In genomic region chr4:184470785-184471110, GRCh38 we compare ENCODE assay signal across 20 cellular contexts. TPM values are rescaled to one million over a fixed set of nuclear protein-coding genes. Genes with fewer than 3 reads are reported as not detected.
DNase-seq lines count a peak whose midpoint lies in the region; ATAC-seq, FAIRE-seq and TF ChIP-seq lines count a peak whose summit lies in the region.
"Had no signal": no experiment of that assay in that cellular context is flagged by ENCODE, and none has a peak within 500 bp of the region (broad histone marks: within the 10 kb centered on the region; RNA-seq: fewer than 3 reads in every experiment).

No MANE protein-coding gene starts in this region.

- no peak for FAIRE-seq in small intestine (lab: Jason Lieb, UNC)

- H3K4me3 ChIP-seq in small intestine (ENCODE audit: low read depth in 1 of 2, low read length in 2 of 2) (no peak overlapping the region), left lung (no peak overlapping the region)
- H3K4me3 ChIP-seq: colonic mucosa had no signal

- H3K27me3 Mint-ChIP-seq in stimulated activated naive CD8-positive, alpha-beta T cell treated with anti-CD3 and anti-CD28 coated beads, Interleukin-15, Interleukin-2, amounts not matched to agents 100 ng/mL and 50 ng/mL, for 24 hours, result no peaks in the 10 kb centered on the region
- H3K27me3 Mint-ChIP-seq in stimulated activated naive CD8-positive, alpha-beta T cell treated with anti-CD3 and anti-CD28 coated beads, Interleukin-15, amount 100 ng/mL, for 72 hours, result no peaks in the 10 kb centered on the region
- H3K27me3 Mint-ChIP-seq in immature natural killer cell (ENCODE audit: low read depth in 3 of 3), result peaks cover 8 to 27% (median 15%) of the 10 kb centered on the region in 3 donors
- H3K27me3 Mint-ChIP-seq: activated CD8-positive, alpha-beta memory T cell treated with anti-CD3 and anti-CD28 coated beads, Interleukin-2, amount 10 ng/mL, durations not matched to agents 7 days and 5 days had no signal

- CTCF ChIA-PET in RWPE1 (lab: Yijun Ruan, JAX), result no interaction called here

- no peaks in the 10 kb centered on the region for H3K27me3 ChIP-seq in small intestine (ENCODE audit: control insufficient read depth in 2 of 2, insufficient read depth in 2 of 2, low read length in 2 of 2)
- no peaks in the 10 kb centered on the region for H3K27me3 ChIP-seq in left lung
- H3K27me3 ChIP-seq: colonic mucosa had no signal

- H3K4me1 ChIP-seq in small intestine (ENCODE audit: control insufficient read depth in 2 of 2, insufficient read depth in 1 of 2, low read depth in 1 of 2, low read length in 1 of 2) (peaks cover 4 to 17% of the 10 kb centered on the region in 2 donors), left lung (peaks cover 6 to 45% of the 10 kb centered on the region in 2 donors)
- H3K4me1 ChIP-seq: colonic mucosa had no signal

- intact Hi-C loops in left lung (cut with DNase I), result loop anchor here in 1 of 2 donors (10.0 kb wide), 1 partner anchor 64 kb away; no protein-coding TSS in a partner anchor

- peak overlapping the region; percentile 10 for H3K4me3 Mint-ChIP-seq in stimulated activated naive CD8-positive, alpha-beta T cell treated with anti-CD3 and anti-CD28 coated beads, Interleukin-15, Interleukin-2, amounts not matched to agents 100 ng/mL and 50 ng/mL, for 24 hours
- H3K4me3 Mint-ChIP-seq in stimulated activated naive CD8-positive, alpha-beta T cell treated with anti-CD3 and anti-CD28 coated beads, Interleukin-15, amount 100 ng/mL, for 72 hours, result no peak overlapping the region
- no peak overlapping the region for H3K4me3 Mint-ChIP-seq in immature natural killer cell

- H3K36me3 ChIP-seq in small intestine (ENCODE audit: control insufficient read depth in 2 of 2, insufficient read depth in 2 of 2, low read length in 2 of 2), result no peaks in the 10 kb centered on the region
- peaks cover 0 to 11% of the 10 kb centered on the region in 2 donors for H3K36me3 ChIP-seq in left lung
- H3K36me3 ChIP-seq: colonic mucosa had no signal

- no peak for ATAC-seq in stimulated activated naive CD8-positive, alpha-beta T cell treated with anti-CD3 and anti-CD28 coated beads, Interleukin-15, amount 100 ng/mL, for 72 hours
- no peak for ATAC-seq in left lung
- ATAC-seq: activated CD8-positive, alpha-beta memory T cell treated with anti-CD3 and anti-CD28 coated beads, Interleukin-2, amount 10 ng/mL, durations not matched to agents 7 days and 5 days had no signal

- TF ChIP-seq CTCF in VCaP (conservative IDR thresholded peaks at IDR 0.05) (no peak), RWPE1 (conservative IDR thresholded peaks at IDR 0.05; ENCODE audit: low read depth) (no peak), left lung (IDR thresholded peaks at IDR 0.05) (no peak)

- peaks cover 23% of the 10 kb centered on the region for H3K36me3 Mint-ChIP-seq in stimulated activated naive CD8-positive, alpha-beta T cell treated with anti-CD3 and anti-CD28 coated beads, Interleukin-15, Interleukin-2, amounts not matched to agents 100 ng/mL and 50 ng/mL, for 24 hours (ENCODE audit: low read depth)
- no peaks in the 10 kb centered on the region for H3K36me3 Mint-ChIP-seq in immature natural killer cell

- H3K9me3 ChIP-seq in small intestine (ENCODE audit: control insufficient read depth, low read depth) (no peaks in the 10 kb centered on the region), left lung (no peaks in the 10 kb centered on the region)
- H3K9me3 ChIP-seq: colonic mucosa had no signal

- peak overlapping the region; percentile 33 for H3K27ac Mint-ChIP-seq in stimulated activated naive CD8-positive, alpha-beta T cell treated with anti-CD3 and anti-CD28 coated beads, Interleukin-15, Interleukin-2, amounts not matched to agents 100 ng/mL and 50 ng/mL, for 24 hours
- H3K27ac Mint-ChIP-seq in stimulated activated naive CD8-positive, alpha-beta T cell treated with anti-CD3 and anti-CD28 coated beads, Interleukin-15, amount 100 ng/mL, for 72 hours, result peak overlapping the region in 1 of 2 donors; percentile 94
- H3K27ac Mint-ChIP-seq in immature natural killer cell, result peak overlapping the region in 4 of 6 donors; percentile 35 to 97 (median 76)
- H3K27ac Mint-ChIP-seq: activated CD8-positive, alpha-beta memory T cell treated with anti-CD3 and anti-CD28 coated beads, Interleukin-2, amount 10 ng/mL, durations not matched to agents 7 days and 5 days; T-helper 2 cell treated with Interferon-gamma antibody and Interleukin-4, amounts not matched to agents 5 μg/mL and 100 μg/mL, for 36 hours had no signal

- H3K27ac ChIP-seq in VCaP (peak overlapping the region; percentile 96), small intestine (ENCODE audit: low read depth in 1 of 2, low read length in 1 of 2) (no peak overlapping the region), RWPE1 (no peak overlapping the region), left lung (peak overlapping the region in 1 of 2 donors; percentile 28)
- H3K27ac ChIP-seq: colonic mucosa, epithelial cell of prostate had no signal

- H3K4me1 Mint-ChIP-seq in stimulated activated naive CD8-positive, alpha-beta T cell treated with anti-CD3 and anti-CD28 coated beads, Interleukin-15, Interleukin-2, amounts not matched to agents 100 ng/mL and 50 ng/mL, for 24 hours (ENCODE audit: low read depth), result peaks cover 63% of the 10 kb centered on the region
- peaks cover 55% of the 10 kb centered on the region for H3K4me1 Mint-ChIP-seq in stimulated activated naive CD8-positive, alpha-beta T cell treated with anti-CD3 and anti-CD28 coated beads, Interleukin-15, amount 100 ng/mL, for 72 hours
- peaks cover 64 to 76% of the 10 kb centered on the region in 2 donors for H3K4me1 Mint-ChIP-seq in immature natural killer cell

- no peak for DNase-seq in stimulated activated naive CD8-positive, alpha-beta T cell treated with anti-CD3 and anti-CD28 coated beads, Interleukin-15, amount 100 ng/mL, for 72 hours
- no peak for DNase-seq in immature natural killer cell
- no peak for DNase-seq in small intestine
- no peak for DNase-seq in RWPE1 (ENCODE audit: low spot score)
- DNase-seq in iPS-NIHi11 (ENCODE audit: low spot score), result no peak
- no peak for DNase-seq in left lung
- DNase-seq: ACHN; activated CD4-positive, alpha-beta T cell treated with anti-CD3 and anti-CD28 coated beads for 1 hour; activated CD8-positive, alpha-beta memory T cell treated with anti-CD3 and anti-CD28 coated beads, Interleukin-2, amount 10 ng/mL, durations not matched to agents 7 days and 5 days; activated naive CD4-positive, alpha-beta T cell treated with Interleukin-2 at 50 U/mL for 16 hours; colonic mucosa; NCI-H1436 treated with DMSO at 0.1 percent for 48 hours; NCI-H226; NK-92 treated with Interleukin-12 subunit alpha and Interleukin-12 subunit beta, amount 100 ng/mL, for 24 hours; stimulated activated naive CD4-positive, alpha-beta T cell treated with Interleukin-2 at 50 U/mL for 16 hours had no signal

- WGBS in small intestine, 3 donors, result 26 to 46% (median 46%) methylated on average over 2 of the region's 2 CpGs

- POLR2A ChIA-PET in RWPE1 (lab: Yijun Ruan, JAX; ENCODE audit: low non-redundant PET), result no interaction called here

- H3K9me3 Mint-ChIP-seq in stimulated activated naive CD8-positive, alpha-beta T cell treated with anti-CD3 and anti-CD28 coated beads, Interleukin-15, Interleukin-2, amounts not matched to agents 100 ng/mL and 50 ng/mL, for 24 hours, result no peaks in the 10 kb centered on the region
- H3K9me3 Mint-ChIP-seq in stimulated activated naive CD8-positive, alpha-beta T cell treated with anti-CD3 and anti-CD28 coated beads, Interleukin-15, amount 100 ng/mL, for 72 hours, result no peaks in the 10 kb centered on the region
- H3K9me3 Mint-ChIP-seq in immature natural killer cell, result no peaks in the 10 kb centered on the region
- H3K9me3 Mint-ChIP-seq: neural crest cell; T-helper 2 cell treated with Interferon-gamma antibody and Interleukin-4, amounts not matched to agents 5 μg/mL and 100 μg/mL, for 36 hours had no signal

RNA-seq across cellular contexts. Expression of gene IRF2, which starts 3.6 kb away (rescaled TPM):
- polyA plus RNA-seq in immature natural killer cell (100 to 1,000 TPM in 1 of 3 donors, 10 to 100 TPM in 2; 68.5 to 103 (median 76.9) TPM), small intestine (10 to 100 TPM; 23.3 to 36.5 (median 28.9) TPM)
- 10 to 100 TPM; 32.8 to 50.2 TPM for total RNA-seq in left lung
